Comparison of ENCODE assay signal across 23 cellular contexts in the genomic region with DNA sequence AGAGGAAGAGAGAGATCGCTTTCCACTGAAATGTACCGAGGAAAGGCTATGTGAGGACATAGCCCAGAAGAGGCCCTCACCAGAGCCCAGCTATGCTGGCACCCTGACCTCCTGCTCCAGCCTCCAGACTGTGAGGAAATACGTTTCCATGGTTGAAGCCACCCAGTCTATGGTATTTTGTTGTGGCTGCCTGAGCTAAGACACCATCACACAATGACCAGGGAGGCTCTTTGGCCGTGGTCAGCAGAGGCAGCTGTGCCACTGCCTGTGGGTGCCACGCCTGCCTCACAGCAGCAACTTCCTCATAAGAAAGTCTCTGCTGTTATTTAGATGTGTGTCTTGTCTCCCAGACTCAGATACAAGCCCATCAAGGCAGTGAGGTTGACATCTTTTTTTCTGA.
"Had no signal": no experiment of that assay in that cellular context is flagged by ENCODE, and none has a peak within 500 bp of the region (broad histone marks: within the 10 kb centered on the region; RNA-seq: fewer than 3 reads in every experiment).

No MANE protein-coding gene starts in this region.

- H3K27ac Mint-ChIP-seq: activated B cell treated with CpG ODN at 0.5 μM for 24 hours; activated CD4-positive, alpha-beta T cell treated with anti-CD3 and anti-CD28 coated beads, Interleukin-2, amount 10 ng/mL, durations not matched to agents 24 days and 14 days; activated CD8-positive, alpha-beta memory T cell treated with anti-CD3 and anti-CD28 coated beads, Interleukin-2, amount 10 ng/mL, durations not matched to agents 7 days and 5 days; activated naive CD8-positive, alpha-beta T cell; activated T-cell treated with anti-CD3 and anti-CD28 coated beads, Interleukin-2, amount 50 U/mL, for 24 hours; activated T-helper 1 cell treated with anti-CD3 and anti-CD28 coated beads, Interleukin-12 subunit alpha, Interleukin-12 subunit beta, Interleukin-2, Interleukin-4 antibody, amounts not matched to agents 30 ng/mL and 10 ng/mL and 1 ng/mL, durations not matched to agents 14 hours and 24 hours and 36 hours; brain had no signal

- H3K4me1 Mint-ChIP-seq: activated B cell treated with CpG ODN at 0.5 μM for 24 hours; activated CD8-positive, alpha-beta memory T cell treated with anti-CD3 and anti-CD28 coated beads, Interleukin-2, amount 10 ng/mL, durations not matched to agents 7 days and 5 days had no signal

- H3K4me3 ChIP-seq: MG63, SK-N-MC had no signal

- ATAC-seq: activated CD8-positive, alpha-beta memory T cell treated with anti-CD3 and anti-CD28 coated beads, Interleukin-2, amount 10 ng/mL, durations not matched to agents 7 days and 5 days; PC-3 had no signal

- H3K27me3 ChIP-seq: MG63 had no signal

- H3K36me3 ChIP-seq: MG63 had no signal

- H3K9me3 ChIP-seq: MG63 had no signal

- H3K27ac ChIP-seq: KMS-11, SK-N-MC had no signal

- H3K27me3 Mint-ChIP-seq: activated B cell treated with CpG ODN at 0.5 μM for 24 hours; activated CD4-positive, alpha-beta T cell treated with anti-CD3 and anti-CD28 coated beads, Interleukin-2, amount 10 ng/mL, durations not matched to agents 24 days and 14 days; activated CD8-positive, alpha-beta memory T cell treated with anti-CD3 and anti-CD28 coated beads, Interleukin-2, amount 10 ng/mL, durations not matched to agents 7 days and 5 days; activated naive CD8-positive, alpha-beta T cell; activated T-cell treated with anti-CD3 and anti-CD28 coated beads, Interleukin-2, amount 50 U/mL, for 24 hours had no signal

- H3K4me3 Mint-ChIP-seq: activated B cell treated with CpG ODN at 0.5 μM for 24 hours; activated CD4-positive, alpha-beta T cell treated with anti-CD3 and anti-CD28 coated beads, Interleukin-2, amount 10 ng/mL, durations not matched to agents 24 days and 14 days; activated CD8-positive, alpha-beta memory T cell treated with anti-CD3 and anti-CD28 coated beads, Interleukin-2, amount 10 ng/mL, durations not matched to agents 7 days and 5 days; activated naive CD8-positive, alpha-beta T cell; activated T-cell treated with anti-CD3 and anti-CD28 coated beads, Interleukin-2, amount 50 U/mL, for 24 hours; activated T-helper 1 cell treated with anti-CD3 and anti-CD28 coated beads, Interleukin-12 subunit alpha, Interleukin-12 subunit beta, Interleukin-2, Interleukin-4 antibody, amounts not matched to agents 30 ng/mL and 10 ng/mL and 1 ng/mL, durations not matched to agents 14 hours and 24 hours and 36 hours; brain had no signal

- DNase-seq: activated B cell treated with CpG ODN at 0.5 μM for 24 hours; activated CD4-positive, alpha-beta T cell treated with anti-CD3 and anti-CD28 coated beads for 1 hour; activated CD4-positive, alpha-beta T cell treated with anti-CD3 and anti-CD28 coated beads, Interleukin-2, amount 10 ng/mL, durations not matched to agents 24 days and 14 days; activated CD4-positive, alpha-beta T cell treated with anti-CD3 and anti-CD28 coated beads, Interleukin-2, amount 50 U/mL, for 48 hours; activated CD8-positive, alpha-beta memory T cell treated with anti-CD3 and anti-CD28 coated beads, Interleukin-2, amount 10 ng/mL, durations not matched to agents 7 days and 5 days; activated effector memory CD4-positive, alpha-beta T cell treated with anti-CD3 and anti-CD28 coated beads, Interleukin-2, amount 50 U/mL, for 16 hours; activated naive CD4-positive, alpha-beta T cell treated with Interleukin-2 at 50 U/mL for 16 hours; activated T-cell treated with anti-CD3 and anti-CD28 coated beads, Interleukin-2, amount 50 U/mL, for 24 hours; amygdala; MG63; NCI-H1105 treated with DMSO at 0.1 percent for 48 hours; NCI-H1436 treated with DMSO at 0.1 percent for 48 hours; NCI-H187; NCI-H2081; NCI-H510A treated with DMSO at 0.1 percent for 48 hours; NK-92 treated with Interleukin-12 subunit alpha and Interleukin-12 subunit beta, amount 100 ng/mL, for 24 hours; PC-3; T-helper 1 cell had no signal

- H3K36me3 Mint-ChIP-seq: activated CD8-positive, alpha-beta memory T cell treated with anti-CD3 and anti-CD28 coated beads, Interleukin-2, amount 10 ng/mL, durations not matched to agents 7 days and 5 days; activated naive CD8-positive, alpha-beta T cell; brain had no signal

- H3K9me3 Mint-ChIP-seq: activated B cell treated with CpG ODN at 0.5 μM for 24 hours; activated T-helper 1 cell treated with anti-CD3 and anti-CD28 coated beads, Interleukin-12 subunit alpha, Interleukin-12 subunit beta, Interleukin-2, Interleukin-4 antibody, amounts not matched to agents 30 ng/mL and 10 ng/mL and 1 ng/mL, durations not matched to agents 14 hours and 24 hours and 36 hours had no signal
